ENCODE assay signal across 9 cellular contexts in genomic region chr5:170861855-170862766, GRCh38. TPM values are rescaled to one million over a fixed set of nuclear protein-coding genes. Genes with fewer than 3 reads are reported as not detected.
DNase-seq lines count a peak whose midpoint lies in the region; ATAC-seq lines count a peak whose summit lies in the region.
"Had no signal": no experiment of that assay in that cellular context is flagged by ENCODE, and none has a peak within 500 bp of the region (broad histone marks: within the 10 kb centered on the region; RNA-seq: fewer than 3 reads in every experiment).

Gene RANBP17 (plus strand): TSS chr5:170862018.

- H3K4me1 Mint-ChIP-seq in activated CD4-positive, alpha-beta T cell treated with anti-CD3 and anti-CD28 coated beads, Interleukin-2, amount 10 ng/mL, durations not matched to agents 24 days and 14 days = no peaks in the 10 kb centered on the region

- H3K4me3 Mint-ChIP-seq in activated CD4-positive, alpha-beta T cell treated with anti-CD3 and anti-CD28 coated beads, Interleukin-2, amount 10 ng/mL, durations not matched to agents 24 days and 14 days = no peak within 1 kb of the TSS

- H3K27ac ChIP-seq in skin epidermis = peak within 1 kb of the TSS in 6 of 21 experiments; percentile 12 to 66 (median 48)

- DNase-seq in NCI-H82 (lab: John Stamatoyannopoulos, UW) (peak; percentile 1), NCI-H82 treated with DMSO at 0.1 percent for 48 hours (lab: John Stamatoyannopoulos, UW; ENCODE audit: unreplicated experiment) (no peak), NCI-H510A treated with DMSO at 0.1 percent for 48 hours (lab: John Stamatoyannopoulos, UW) (peak; percentile 23), cerebellum (ENCODE audit: low spot score) (peak; percentile 58), islet precursor cell (peak; percentile 91)
- DNase-seq in activated CD4-positive, alpha-beta T cell treated with anti-CD3 and anti-CD28 coated beads, Interleukin-2, amount 10 ng/mL, durations not matched to agents 24 days and 14 days = no peak

- intact Hi-C loops in activated CD4-positive, alpha-beta T cell treated with anti-CD3 and anti-CD28 coated beads, Interleukin-2, amount 10 ng/mL, durations not matched to agents 24 days and 14 days (cut with micrococcal nuclease) = no loop called here

- ATAC-seq in HG03139 (IDR thresholded peaks at IDR 0.05; ENCODE audit: unreplicated experiment) = no peak

- H3K27ac Mint-ChIP-seq in activated CD4-positive, alpha-beta T cell treated with anti-CD3 and anti-CD28 coated beads, Interleukin-2, amount 10 ng/mL, durations not matched to agents 24 days and 14 days = no peak within 1 kb of the TSS

- peaks cover 19% of the 10 kb centered on the region for H3K9me3 Mint-ChIP-seq in activated CD4-positive, alpha-beta T cell treated with anti-CD3 and anti-CD28 coated beads, Interleukin-2, amount 10 ng/mL, durations not matched to agents 24 days and 14 days

- H3K27me3 Mint-ChIP-seq in activated CD4-positive, alpha-beta T cell treated with anti-CD3 and anti-CD28 coated beads, Interleukin-2, amount 10 ng/mL, durations not matched to agents 24 days and 14 days = peaks cover 24% of the 10 kb centered on the region

- peak within 1 kb of the TSS; percentile 33 to 48 (median 41) for H3K4me3 ChIP-seq in skin epidermis

- H3K36me3 Mint-ChIP-seq in activated CD4-positive, alpha-beta T cell treated with anti-CD3 and anti-CD28 coated beads, Interleukin-2, amount 10 ng/mL, durations not matched to agents 24 days and 14 days (ENCODE audit: low read depth) = peaks cover 13% of the 10 kb centered on the region

RNA-seq across cellular contexts. Expression of gene RANBP17, which starts in this region (rescaled TPM):
- total RNA-seq in cerebellum = 145 TPM
- not detected in 2 replicates for total RNA-seq in activated CD4-positive, alpha-beta T cell treated with anti-CD3 and anti-CD28 coated beads, Interleukin-2, amount 10 ng/mL, durations not matched to agents 24 days and 14 days
- total RNA-seq: activated CD8-positive, alpha-beta memory T cell treated with anti-CD3 and anti-CD28 coated beads for 36 hours had no signal

Comparison
In these comparisons a context has a peak if more than half of its experiments do, and no peak if none do; other contexts are left out.
1. RNA of gene RANBP17 (total RNA-seq): 145 TPM in cerebellum (single experiment); not detected in activated CD4-positive, alpha-beta T cell treated with anti-CD3 and anti-CD28 coated beads, Interleukin-2, amount 10 ng/mL, durations not matched to agents 24 days and 14 days; every median in the first group is over 100 times any median in the second.
2. DNase-seq: peak in NCI-H82 (single experiment), NCI-H510A treated with DMSO at 0.1 percent for 48 hours (single experiment), cerebellum (single experiment) and islet precursor cell (single experiment); none in NCI-H82 treated with DMSO at 0.1 percent for 48 hours (single experiment) and activated CD4-positive, alpha-beta T cell treated with anti-CD3 and anti-CD28 coated beads, Interleukin-2, amount 10 ng/mL, durations not matched to agents 24 days and 14 days (single experiment).